Comparison of ENCODE assay signal across 18 cellular contexts in the genomic region with DNA sequence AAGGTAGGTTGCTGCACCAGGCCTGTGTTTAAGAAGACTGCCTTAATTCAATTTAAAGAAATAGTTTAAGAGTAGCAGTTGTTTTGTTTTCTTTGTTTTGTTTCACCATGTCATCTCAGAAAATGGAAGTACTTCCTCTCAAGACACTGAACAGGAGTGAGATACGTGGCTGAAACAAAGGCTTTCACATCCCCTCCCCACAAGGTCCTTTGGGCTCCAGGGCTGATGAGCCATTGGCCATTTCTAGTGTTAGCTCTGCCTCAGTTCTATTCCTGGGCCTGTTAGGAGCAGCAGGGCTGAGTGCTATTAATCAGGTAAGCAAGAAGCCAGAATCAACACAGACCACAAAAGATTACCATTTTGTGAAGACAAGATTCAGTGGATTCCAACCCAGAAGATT.
DNase-seq lines count a peak whose midpoint lies in the region; ATAC-seq, FAIRE-seq and TF ChIP-seq lines count a peak whose summit lies in the region.
"Had no signal": no experiment of that assay in that cellular context is flagged by ENCODE, and none has a peak within 500 bp of the region (broad histone marks: within the 10 kb centered on the region; RNA-seq: fewer than 3 reads in every experiment).

No MANE protein-coding gene starts in this region.

- TF ChIP-seq POLR2A in GM12892 (IDR thresholded peaks at IDR 0.05; ENCODE audit: low read depth, low read length) = no peak

- H3K27ac ChIP-seq in osteoblast (ENCODE audit: low read depth, low read length) = no peak overlapping the region
- H3K27ac ChIP-seq in CD4-positive, alpha-beta T cell (ENCODE audit: low read depth, low read length) = no peak overlapping the region
- H3K27ac ChIP-seq: gastroesophageal sphincter had no signal

- H3K4me2 ChIP-seq in osteoblast (ENCODE audit: insufficient read depth, low read length) = no peak overlapping the region

- H3K4me3 ChIP-seq in osteoblast (ENCODE audit: insufficient read depth, low read length) = no peak overlapping the region
- H3K4me3 ChIP-seq: gastroesophageal sphincter had no signal

- no peak for TF ChIP-seq CTCF in osteoblast (IDR thresholded peaks at IDR 0.05; ENCODE audit: extremely low read depth, low read depth, low read length)
- no peak for TF ChIP-seq CTCF in CD4-positive, alpha-beta T cell (IDR thresholded peaks at IDR 0.05)

- CTCF ChIA-PET in CD4-positive, alpha-beta T cell (lab: Charles Lee) = no interaction called here
- CTCF ChIA-PET in activated CD8-positive, alpha-beta memory T cell treated with anti-CD3 and anti-CD28 coated beads, Interleukin-2, amount 10 ng/mL, durations not matched to agents 7 days and 5 days (lab: Charles Lee) = no interaction called here

- no peaks in the 10 kb centered on the region for H3K4me1 Mint-ChIP-seq in CD4-positive, alpha-beta T cell (ENCODE audit: low read depth)
- no peaks in the 10 kb centered on the region for H3K4me1 Mint-ChIP-seq in activated CD8-positive, alpha-beta memory T cell treated with anti-CD3 and anti-CD28 coated beads, Interleukin-2, amount 10 ng/mL, durations not matched to agents 7 days and 5 days
- H3K4me1 Mint-ChIP-seq: activated T-helper 17 cell treated with anti-CD3 and anti-CD28 coated beads, Interleukin-2, amount 50 U/mL, for 72 hours; CD4-positive, alpha-beta memory T cell; natural killer cell had no signal

- H3K4me3 Mint-ChIP-seq in CD4-positive, alpha-beta T cell = no peak overlapping the region
- no peak overlapping the region for H3K4me3 Mint-ChIP-seq in activated CD8-positive, alpha-beta memory T cell treated with anti-CD3 and anti-CD28 coated beads, Interleukin-2, amount 10 ng/mL, durations not matched to agents 7 days and 5 days
- H3K4me3 Mint-ChIP-seq: activated CD4-positive, alpha-beta memory T cell treated with anti-CD3 and anti-CD28 coated beads for 36 hours; activated T-helper 17 cell treated with anti-CD3 and anti-CD28 coated beads, Interleukin-2, amount 50 U/mL, for 72 hours; CD4-positive, alpha-beta memory T cell; natural killer cell had no signal

- no peaks in the 10 kb centered on the region for H3K36me3 Mint-ChIP-seq in CD4-positive, alpha-beta T cell (ENCODE audit: low read depth)
- no peaks in the 10 kb centered on the region for H3K36me3 Mint-ChIP-seq in activated CD8-positive, alpha-beta memory T cell treated with anti-CD3 and anti-CD28 coated beads, Interleukin-2, amount 10 ng/mL, durations not matched to agents 7 days and 5 days
- H3K36me3 Mint-ChIP-seq: activated CD4-positive, alpha-beta memory T cell treated with anti-CD3 and anti-CD28 coated beads for 36 hours; CD4-positive, alpha-beta memory T cell; natural killer cell had no signal

- intact Hi-C loops in CD4-positive, alpha-beta T cell (cut with DNase I, micrococcal nuclease) = no loop called here

- no peaks in the 10 kb centered on the region for H3K9me3 Mint-ChIP-seq in CD4-positive, alpha-beta T cell
- no peaks in the 10 kb centered on the region for H3K9me3 Mint-ChIP-seq in activated CD8-positive, alpha-beta memory T cell treated with anti-CD3 and anti-CD28 coated beads, Interleukin-2, amount 10 ng/mL, durations not matched to agents 7 days and 5 days (ENCODE audit: low read depth)
- H3K9me3 Mint-ChIP-seq: activated CD4-positive, alpha-beta memory T cell treated with anti-CD3 and anti-CD28 coated beads for 36 hours; activated T-helper 17 cell treated with anti-CD3 and anti-CD28 coated beads, Interleukin-2, amount 50 U/mL, for 72 hours; CD4-positive, alpha-beta memory T cell; natural killer cell had no signal

- DNase-seq in GM12892 (ENCODE audit: insufficient read length) = no peak
- DNase-seq in osteoblast (ENCODE audit: insufficient read length, low spot score, missing footprints) = no peak
- DNase-seq in stimulated activated naive CD4-positive, alpha-beta T cell treated with Interleukin-2 at 50 U/mL for 16 hours (lab: John Stamatoyannopoulos, UW) = no peak
- no peak for DNase-seq in CD4-positive, alpha-beta T cell
- DNase-seq in activated CD8-positive, alpha-beta memory T cell treated with anti-CD3 and anti-CD28 coated beads, Interleukin-2, amount 10 ng/mL, durations not matched to agents 7 days and 5 days = no peak
- DNase-seq: activated CD4-positive, alpha-beta memory T cell treated with anti-CD3 and anti-CD28 coated beads for 36 hours; amniotic stem cell; CD4-positive, alpha-beta memory T cell; natural killer cell; NCI-H1930; NCI-H526 treated with DMSO at 0.1 percent for 48 hours; stimulated activated CD4-positive, alpha-beta T cell treated with anti-CD3 and anti-CD28 coated beads, Interleukin-15, amount 100 ng/mL, for 24 hours had no signal

- H3K9me3 ChIP-seq in osteoblast (ENCODE audit: low read depth, low read length) = no peaks in the 10 kb centered on the region
- no peaks in the 10 kb centered on the region for H3K9me3 ChIP-seq in CD4-positive, alpha-beta T cell (ENCODE audit: control insufficient read depth, low read length)
- H3K9me3 ChIP-seq: gastroesophageal sphincter had no signal

- no peaks in the 10 kb centered on the region for H4K20me1 ChIP-seq in osteoblast (ENCODE audit: insufficient read depth, low read length)

- FAIRE-seq in GM12892 (lab: Jason Lieb, UNC) = peak; percentile 81
- FAIRE-seq: colon had no signal

- POLR2A ChIA-PET in CD4-positive, alpha-beta T cell (lab: Charles Lee) = no interaction called here

- H3K36me3 ChIP-seq in osteoblast (ENCODE audit: insufficient read depth, low read length) = no peaks in the 10 kb centered on the region
- H3K36me3 ChIP-seq: gastroesophageal sphincter had no signal

- H3K79me2 ChIP-seq in osteoblast (ENCODE audit: insufficient read depth, low read length) = no peaks in the 10 kb centered on the region

- peaks cover 12% of the 10 kb centered on the region for H3K27me3 Mint-ChIP-seq in CD4-positive, alpha-beta T cell
- peaks cover 26% of the 10 kb centered on the region for H3K27me3 Mint-ChIP-seq in activated CD8-positive, alpha-beta memory T cell treated with anti-CD3 and anti-CD28 coated beads, Interleukin-2, amount 10 ng/mL, durations not matched to agents 7 days and 5 days

- H3K4me1 ChIP-seq in osteoblast (ENCODE audit: insufficient read depth, low read length) = no peaks in the 10 kb centered on the region
- H3K4me1 ChIP-seq: gastroesophageal sphincter had no signal

- no peak overlapping the region for H3K27ac Mint-ChIP-seq in CD4-positive, alpha-beta T cell
- no peak overlapping the region for H3K27ac Mint-ChIP-seq in activated CD8-positive, alpha-beta memory T cell treated with anti-CD3 and anti-CD28 coated beads, Interleukin-2, amount 10 ng/mL, durations not matched to agents 7 days and 5 days
- H3K27ac Mint-ChIP-seq: activated CD4-positive, alpha-beta memory T cell treated with anti-CD3 and anti-CD28 coated beads for 36 hours; activated T-helper 17 cell treated with anti-CD3 and anti-CD28 coated beads, Interleukin-2, amount 50 U/mL, for 72 hours; CD4-positive, alpha-beta memory T cell; natural killer cell had no signal

- H3K27me3 ChIP-seq in osteoblast (ENCODE audit: insufficient read depth, low read length) = no peaks in the 10 kb centered on the region
- H3K27me3 ChIP-seq in CD4-positive, alpha-beta T cell (ENCODE audit: control insufficient read depth, insufficient read depth, low read length) = peaks cover 4% of the 10 kb centered on the region
- H3K27me3 ChIP-seq: gastroesophageal sphincter had no signal

- ATAC-seq in GM19452 (IDR thresholded peaks at IDR 0.05; ENCODE audit: unreplicated experiment) = peak; percentile 61
- peak; percentile 73 for ATAC-seq in HG02798 (IDR thresholded peaks at IDR 0.05; ENCODE audit: poor library complexity, unreplicated experiment)
- ATAC-seq in HG03520 (IDR thresholded peaks at IDR 0.05; ENCODE audit: unreplicated experiment) = peak; percentile 76
- no peak for ATAC-seq in CD4-positive, alpha-beta T cell (ENCODE audit: poor library complexity)
- ATAC-seq in activated CD8-positive, alpha-beta memory T cell treated with anti-CD3 and anti-CD28 coated beads, Interleukin-2, amount 10 ng/mL, durations not matched to agents 7 days and 5 days = no peak
- ATAC-seq: activated T-helper 17 cell treated with anti-CD3 and anti-CD28 coated beads, Interleukin-2, amount 50 U/mL, for 72 hours; gastroesophageal sphincter; natural killer cell had no signal

- H2AFZ ChIP-seq in osteoblast (ENCODE audit: low read length) = no peak overlapping the region

Comparison
In these comparisons a context has a peak if more than half of its experiments do, and no peak if none do; other contexts are left out.
1. ATAC-seq: peak in GM19452 (single experiment), HG02798 (single experiment) and HG03520 (single experiment); none in CD4-positive, alpha-beta T cell (single experiment) and activated CD8-positive, alpha-beta memory T cell treated with anti-CD3 and anti-CD28 coated beads, Interleukin-2, amount 10 ng/mL, durations not matched to agents 7 days and 5 days (single experiment).